Comparison of ENCODE assay signal across 15 cellular contexts in genomic region chr7:122674502-122674901, GRCh38. TPM values are rescaled to one million over a fixed set of nuclear protein-coding genes. Genes with fewer than 3 reads are reported as not detected.
A peak's percentile ranks its signal among the peaks of the same experiment; 100 is the strongest.
DNase-seq lines count a peak whose midpoint lies in the region; TF ChIP-seq lines count a peak whose summit lies in the region.
"Had no signal": no experiment of that assay in that cellular context is flagged by ENCODE, and none has a peak within 500 bp of the region (broad histone marks: within the 10 kb centered on the region; RNA-seq: fewer than 3 reads in every experiment).

No MANE protein-coding gene starts in this region.

- no peaks in the 10 kb centered on the region for H3K9me3 ChIP-seq in stomach

- no peak overlapping the region for H3K4me3 Mint-ChIP-seq in mesothelial cell of epicardium
- H3K4me3 Mint-ChIP-seq: activated B cell treated with CpG ODN at 0.5 μM for 24 hours, neural progenitor cell had no signal

- H3K9me3 Mint-ChIP-seq in mesothelial cell of epicardium, result peaks cover 26% of the 10 kb centered on the region

- WGBS in stomach, 5 donors, result 3 to 23% (median 16%) methylated on average over 4 of the region's 4 CpGs

- no peaks in the 10 kb centered on the region for H3K27me3 Mint-ChIP-seq in mesothelial cell of epicardium (ENCODE audit: low read depth)
- H3K27me3 Mint-ChIP-seq: activated B cell treated with CpG ODN at 0.5 μM for 24 hours had no signal

- TF ChIP-seq EP300 in stomach (IDR thresholded peaks at IDR 0.05), result no peak

- TF ChIP-seq POLR2A in stomach (IDR thresholded peaks at IDR 0.05), result no peak

- DNase-seq in HT1080 (ENCODE audit: low read depth) (peak; percentile 43), amniotic stem cell (lab: John Stamatoyannopoulos, UW) (peak; percentile 24), fibroblast of the conjunctiva (ENCODE audit: low read depth) (peak; percentile 10), stomach (peak; percentile 55), SKM-1 treated with dmso at 0.1 percent for 144 hours (lab: John Stamatoyannopoulos, UW; ENCODE audit: unreplicated experiment) (no peak), NCI-H526 treated with DMSO at 0.1 percent for 48 hours (lab: John Stamatoyannopoulos, UW) (no peak), mesothelial cell of epicardium (ENCODE audit: low spot score in 2 of 2, unreplicated experiment in 2 of 2) (no peak)
- no peak for DNase-seq in activated effector memory CD4-positive, alpha-beta T cell treated with anti-CD3 and anti-CD28 coated beads, Interleukin-2, amount 50 U/mL, for 16 hours
- DNase-seq: activated B cell treated with CpG ODN at 0.5 μM for 24 hours; activated T-cell treated with anti-CD3 and anti-CD28 coated beads for 4 hours; islet precursor cell; stimulated activated CD4-positive, alpha-beta T cell treated with anti-CD3 and anti-CD28 coated beads, Interleukin-1b, Interleukin-23, amount 100 ng/mL, for 48 hours; stimulated activated naive CD4-positive, alpha-beta T cell treated with Interleukin-2 at 50 U/mL for 16 hours had no signal

- H3K36me3 Mint-ChIP-seq in mesothelial cell of epicardium, result peaks cover 12% of the 10 kb centered on the region

- intact Hi-C loops in stomach (cut with DNase I; ENCODE audit: low total_unique reads), result no loop called here

- peaks cover 10% of the 10 kb centered on the region for H3K4me1 Mint-ChIP-seq in mesothelial cell of epicardium
- H3K4me1 Mint-ChIP-seq: activated B cell treated with CpG ODN at 0.5 μM for 24 hours had no signal

- no peaks in the 10 kb centered on the region for H3K36me3 ChIP-seq in stomach
- H3K36me3 ChIP-seq: neural progenitor cell had no signal

- no peak overlapping the region for H3K4me3 ChIP-seq in stomach
- H3K4me3 ChIP-seq: neural progenitor cell had no signal

- no peak overlapping the region for H3K27ac Mint-ChIP-seq in mesothelial cell of epicardium
- H3K27ac Mint-ChIP-seq: activated B cell treated with CpG ODN at 0.5 μM for 24 hours, neural progenitor cell had no signal

- no peak for TF ChIP-seq CTCF in stomach (IDR thresholded peaks at IDR 0.05)
- no peak for TF ChIP-seq CTCF in mesothelial cell of epicardium (IDR thresholded peaks at IDR 0.05; ENCODE audit: unreplicated experiment)

- H3K27ac ChIP-seq in stomach, result peak overlapping the region in 4 of 5 donors; percentile 29 to 64 (median 50)
- H3K27ac ChIP-seq: neural progenitor cell had no signal

- H3K27me3 ChIP-seq in stomach, result no peaks in the 10 kb centered on the region
- H3K27me3 ChIP-seq: neural progenitor cell had no signal

- peaks cover 4 to 32% (median 16%) of the 10 kb centered on the region in 4 donors for H3K4me1 ChIP-seq in stomach

RNA-seq across cellular contexts. Expression of gene RNF133, which starts 24.4 kb away (rescaled TPM):
- 0.08 and 0.33 TPM in 2 replicates for total RNA-seq in HT1080 (2014; rRNA removed; shearing (Covaris generic))
- 0.06 and 0.08 TPM in 2 replicates for polyA plus RNA-seq in HT1080 (2015; cell fraction: cytosol; rRNA removed)
- polyA plus RNA-seq in HT1080 (2015; cell fraction: nucleus; rRNA removed), result 0.08 and 0.23 TPM in 2 replicates
- total RNA-seq in stomach (10 to 100 TPM in 2 of 5 donors, 1 to 10 TPM in 2, under 1 TPM in 1; 0.58 to 15.8 (median 7.2) TPM), mesothelial cell of epicardium (0.16 to 0.25 TPM in 2 of 3 replicates, not detected in the other)
- polyA plus RNA-seq in stomach, result not detected
- total RNA-seq: activated B cell treated with CpG ODN at 0.5 μM for 24 hours had no signal

RNA-seq across cellular contexts. Expression of gene RNF148, which starts 28.2 kb away (rescaled TPM):
- 0.18 and 0.43 TPM in 2 replicates for total RNA-seq in HT1080 (2014; rRNA removed; shearing (Covaris generic))
- 0.20 TPM in 1 of 2 replicates, not detected in the other for polyA plus RNA-seq in HT1080 (2015; cell fraction: cytosol; rRNA removed)
- polyA plus RNA-seq in HT1080 (2015; cell fraction: nucleus; rRNA removed), result 0.10 and 0.39 TPM in 2 replicates
- 10 to 100 TPM in 1 of 5 donors, 1 to 10 TPM in 2, not detected in 2; 2.9 to 10.3 (median 4.1) TPM for total RNA-seq in stomach
- under 1 TPM in 1 of 3 donors, not detected in 2; 0.15 TPM for polyA plus RNA-seq in stomach
- 0.18 TPM in 1 of 3 replicates, not detected in the others for total RNA-seq in mesothelial cell of epicardium
- total RNA-seq: activated B cell treated with CpG ODN at 0.5 μM for 24 hours, esophagus mucosa had no signal

Comparison
In these comparisons a context has a peak if more than half of its experiments do, and no peak if none do; other contexts are left out.
1. DNase-seq: peak in HT1080 (single experiment), amniotic stem cell (single experiment), fibroblast of the conjunctiva (single experiment) and stomach (single experiment); none in SKM-1 treated with dmso at 0.1 percent for 144 hours (single experiment), activated effector memory CD4-positive, alpha-beta T cell treated with anti-CD3 and anti-CD28 coated beads, Interleukin-2, amount 50 U/mL, for 16 hours (single experiment), NCI-H526 treated with DMSO at 0.1 percent for 48 hours (single experiment) and mesothelial cell of epicardium (0 of 2).